Comparison of ENCODE assay signal across 8 cellular contexts in the genomic region with DNA sequence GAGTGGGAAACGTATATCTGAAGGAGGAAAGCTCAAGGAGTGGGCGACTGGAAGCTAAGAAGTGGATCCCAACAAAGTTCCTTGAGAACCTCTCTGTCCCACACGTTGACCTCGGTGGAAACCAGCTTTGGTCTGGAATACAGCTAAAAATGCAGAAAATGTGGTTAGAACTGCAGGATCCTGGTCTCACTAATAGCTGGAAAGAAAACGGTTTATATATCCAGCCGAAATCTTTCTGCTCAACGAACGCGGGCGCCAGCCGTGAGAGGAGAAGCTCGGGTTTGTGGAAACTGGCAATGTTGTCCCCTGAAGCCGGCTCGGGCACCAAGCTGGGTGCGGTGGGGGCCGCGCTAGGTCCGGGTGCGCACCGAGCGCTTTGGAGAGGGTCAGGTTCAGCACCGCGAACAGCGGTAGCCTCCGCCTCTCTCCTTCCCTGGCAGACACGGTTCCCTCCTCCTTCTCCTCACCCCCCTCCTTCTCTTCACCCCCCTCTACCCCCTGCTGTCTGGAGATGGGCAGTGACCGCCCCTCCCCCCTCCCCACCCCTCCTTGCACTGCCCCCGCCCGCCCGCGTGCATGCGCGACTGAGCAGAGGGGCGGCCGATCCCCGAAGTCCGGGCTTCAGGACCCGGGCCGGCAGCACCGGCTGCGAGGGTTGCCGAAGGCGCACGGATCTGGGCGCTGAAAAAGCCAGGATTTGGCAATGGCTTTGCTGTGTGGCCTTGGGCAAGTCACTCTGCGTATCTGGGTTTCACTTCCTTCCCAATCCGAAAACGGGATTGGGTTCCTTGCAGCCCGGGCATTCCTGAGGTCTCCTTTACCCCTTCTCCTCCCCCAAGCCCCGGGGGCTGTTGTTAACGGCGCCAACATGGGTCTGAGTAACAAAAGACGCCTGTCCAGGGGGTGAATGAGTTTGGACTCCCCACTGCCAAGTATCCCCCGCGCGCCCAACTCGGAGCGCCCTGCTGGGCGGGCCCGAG. TPM values are rescaled to one million over a fixed set of nuclear protein-coding genes. Genes with fewer than 3 reads are reported as not detected.
DNase-seq lines count a peak whose midpoint lies in the region; ATAC-seq and TF ChIP-seq lines count a peak whose summit lies in the region.

A gene with protein sequence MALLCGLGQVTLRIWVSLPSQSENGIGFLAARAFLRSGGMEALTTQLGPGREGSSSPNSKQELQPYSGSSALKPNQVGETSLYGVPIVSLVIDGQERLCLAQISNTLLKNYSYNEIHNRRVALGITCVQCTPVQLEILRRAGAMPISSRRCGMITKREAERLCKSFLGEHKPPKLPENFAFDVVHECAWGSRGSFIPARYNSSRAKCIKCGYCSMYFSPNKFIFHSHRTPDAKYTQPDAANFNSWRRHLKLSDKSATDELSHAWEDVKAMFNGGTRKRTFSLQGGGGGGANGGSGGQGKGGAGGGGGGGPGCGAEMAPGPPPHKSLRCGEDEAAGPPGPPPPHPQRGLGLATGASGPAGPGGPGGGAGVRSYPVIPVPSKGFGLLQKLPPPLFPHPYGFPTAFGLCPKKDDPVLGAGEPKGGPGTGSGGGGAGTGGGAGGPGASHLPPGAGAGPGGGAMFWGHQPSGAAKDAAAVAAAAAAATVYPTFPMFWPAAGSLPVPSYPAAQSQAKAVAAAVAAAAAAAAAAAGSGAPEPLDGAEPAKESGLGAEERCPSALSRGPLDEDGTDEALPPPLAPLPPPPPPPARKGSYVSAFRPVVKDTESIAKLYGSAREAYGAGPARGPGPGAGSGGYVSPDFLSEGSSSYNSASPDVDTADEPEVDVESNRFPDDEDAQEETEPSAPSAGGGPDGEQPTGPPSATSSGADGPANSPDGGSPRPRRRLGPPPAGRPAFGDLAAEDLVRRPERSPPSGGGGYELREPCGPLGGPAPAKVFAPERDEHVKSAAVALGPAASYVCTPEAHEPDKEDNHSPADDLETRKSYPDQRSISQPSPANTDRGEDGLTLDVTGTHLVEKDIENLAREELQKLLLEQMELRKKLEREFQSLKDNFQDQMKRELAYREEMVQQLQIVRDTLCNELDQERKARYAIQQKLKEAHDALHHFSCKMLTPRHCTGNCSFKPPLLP (plus strand): TSS at position 610 of the 980 bp plus-strand sequence. CDS start 94 bp downstream, at position 704.

- H3K27me3 ChIP-seq in iPS DF 6.9 (ENCODE audit: control insufficient read depth, insufficient read depth, low read length), result peaks cover 95% of the 10 kb centered on the region

- CTCF ChIA-PET in activated naive CD4-positive, alpha-beta T cell treated with anti-CD3 and anti-CD28 coated beads for 36 hours (lab: Charles Lee), result interaction anchor here (1.0 kb wide), 1 partner anchor 368 kb away, joined by 3 read pairs; no protein-coding TSS in a partner anchor
- CTCF ChIA-PET in GM10248 (lab: Yijun Ruan, JAX), result interaction anchor here (1.0 to 2.3 kb wide), 4 partner anchors 11 to 368 kb away, joined by 3 to 7 read pairs (median 4); no protein-coding TSS in a partner anchor

- H3K4me1 ChIP-seq in iPS DF 6.9 (ENCODE audit: control insufficient read depth, insufficient read depth, low read length), result peaks cover 14% of the 10 kb centered on the region

- H3K27me3 Mint-ChIP-seq in activated naive CD4-positive, alpha-beta T cell treated with anti-CD3 and anti-CD28 coated beads for 36 hours (ENCODE audit: low read depth), result peaks cover 72% of the 10 kb centered on the region
- peaks cover 90% of the 10 kb centered on the region for H3K27me3 Mint-ChIP-seq in stimulated activated naive CD8-positive, alpha-beta T cell treated with anti-CD3 and anti-CD28 coated beads, Interleukin-15, amount 100 ng/mL, for 72 hours

- TF ChIP-seq CTCF in GM10248 (IDR thresholded peaks at IDR 0.05; ENCODE audit: control extremely low read depth, extremely low read depth, low read depth, missing control alignments), result no peak

- H3K9me3 Mint-ChIP-seq in activated naive CD4-positive, alpha-beta T cell treated with anti-CD3 and anti-CD28 coated beads for 36 hours, result no peaks in the 10 kb centered on the region
- no peaks in the 10 kb centered on the region for H3K9me3 Mint-ChIP-seq in stimulated activated naive CD8-positive, alpha-beta T cell treated with anti-CD3 and anti-CD28 coated beads, Interleukin-15, amount 100 ng/mL, for 72 hours

- POLR2A ChIA-PET in GM10248 (lab: Yijun Ruan, JAX), result no interaction called here

- no peak within 1 kb of the TSS for H3K27ac Mint-ChIP-seq in activated naive CD4-positive, alpha-beta T cell treated with anti-CD3 and anti-CD28 coated beads for 36 hours
- H3K27ac Mint-ChIP-seq in stimulated activated naive CD8-positive, alpha-beta T cell treated with anti-CD3 and anti-CD28 coated beads, Interleukin-15, amount 100 ng/mL, for 72 hours, result no peak within 1 kb of the TSS

- peak within 1 kb of the TSS; percentile 6 for H3K4me3 Mint-ChIP-seq in activated naive CD4-positive, alpha-beta T cell treated with anti-CD3 and anti-CD28 coated beads for 36 hours
- peak within 1 kb of the TSS; percentile 62 to 66 for H3K4me3 Mint-ChIP-seq in stimulated activated naive CD8-positive, alpha-beta T cell treated with anti-CD3 and anti-CD28 coated beads, Interleukin-15, amount 100 ng/mL, for 72 hours

- H3K36me3 Mint-ChIP-seq in activated naive CD4-positive, alpha-beta T cell treated with anti-CD3 and anti-CD28 coated beads for 36 hours (ENCODE audit: low read depth), result no peaks in the 10 kb centered on the region

- WGBS in iPS DF 6.9 (ENCODE audit: insufficient coverage, insufficient read length), result no CpG with 5 or more reads among the region's 60 CpGs

- peak within 1 kb of the TSS; percentile 1; the same call in 1 of the 2 replicates for H3K4me3 ChIP-seq in iPS DF 6.9 (ENCODE audit: low read length)

- ATAC-seq in stimulated activated naive CD8-positive, alpha-beta T cell treated with anti-CD3 and anti-CD28 coated beads, Interleukin-15, amount 100 ng/mL, for 72 hours, result no peak
- ATAC-seq in GM18520 (IDR thresholded peaks at IDR 0.05; ENCODE audit: unreplicated experiment), result no peak

- intact Hi-C loops in activated naive CD4-positive, alpha-beta T cell treated with anti-CD3 and anti-CD28 coated beads for 36 hours (cut with micrococcal nuclease), result no loop called here

- H3K4me1 Mint-ChIP-seq in activated naive CD4-positive, alpha-beta T cell treated with anti-CD3 and anti-CD28 coated beads for 36 hours (ENCODE audit: low read depth), result peaks cover 57% of the 10 kb centered on the region
- H3K4me1 Mint-ChIP-seq in stimulated activated naive CD8-positive, alpha-beta T cell treated with anti-CD3 and anti-CD28 coated beads, Interleukin-15, amount 100 ng/mL, for 72 hours, result peaks cover 78% of the 10 kb centered on the region

- DNase-seq in activated naive CD4-positive, alpha-beta T cell treated with anti-CD3 and anti-CD28 coated beads for 36 hours, result no peak
- no peak for DNase-seq in activated naive CD4-positive, alpha-beta T cell (lab: John Stamatoyannopoulos, UW)
- DNase-seq in activated T-cell treated with anti-CD3 and anti-CD28 coated beads, Interleukin-2, amount 50 U/mL, for 48 hours, result peak; percentile 44 to 56
- no peak for DNase-seq in iPS DF 6.9 (ENCODE audit: low read depth, low spot score)
- peak in 1 of 2 donors; percentile 29 for DNase-seq in stimulated activated naive CD8-positive, alpha-beta T cell treated with anti-CD3 and anti-CD28 coated beads, Interleukin-15, amount 100 ng/mL, for 72 hours
- DNase-seq in GM10248 (ENCODE audit: extremely low spot score), result no peak
- no peak for DNase-seq in NCI-H2107 (lab: John Stamatoyannopoulos, UW)

- H3K9me3 ChIP-seq in iPS DF 6.9 (ENCODE audit: control insufficient read depth, insufficient read depth, low read length), result no peaks in the 10 kb centered on the region

- no peak within 1 kb of the TSS for H3K27ac ChIP-seq in iPS DF 6.9 (ENCODE audit: low read length)

- no peaks in the 10 kb centered on the region; the same call in 1 of the 2 replicates for H3K36me3 ChIP-seq in iPS DF 6.9 (ENCODE audit: control insufficient read depth, insufficient read depth, low read length)

RNA-seq across cellular contexts. Expression of the gene that starts here (rescaled TPM):
- under 1 TPM; 0.07 to 0.15 TPM for total RNA-seq in activated naive CD4-positive, alpha-beta T cell treated with anti-CD3 and anti-CD28 coated beads for 36 hours

Comparison
In these comparisons a context has a peak if more than half of its experiments do, and no peak if none do; other contexts are left out.
1. DNase-seq: peak in activated T-cell treated with anti-CD3 and anti-CD28 coated beads, Interleukin-2, amount 50 U/mL, for 48 hours (2 of 2); none in activated naive CD4-positive, alpha-beta T cell treated with anti-CD3 and anti-CD28 coated beads for 36 hours (single experiment), activated naive CD4-positive, alpha-beta T cell (0 of 4), iPS DF 6.9 (single experiment), GM10248 (single experiment) and NCI-H2107 (single experiment).